Comparison of ENCODE assay signal across 2 cellular contexts in genomic region chr13:78100481-78100880, GRCh38.
TF ChIP-seq lines count a peak whose summit lies in the region.

No MANE protein-coding gene starts in this region.

TF ChIP-seq in IMR-90, 13 proteins besides CTCF, POLR2A, EP300 and RAD21:
- TF ChIP-seq ELK1 (IDR thresholded peaks at IDR 0.05; ENCODE audit: borderline replicate concordance, low read depth, low read length) = no peak
- TF ChIP-seq NFE2L2 (IDR thresholded peaks at IDR 0.05; ENCODE audit: low read depth, low read length) = no peak
- TF ChIP-seq RFX5 (IDR thresholded peaks at IDR 0.05; ENCODE audit: low read depth, low read length) = no peak
- TF ChIP-seq MXI1 (IDR thresholded peaks at IDR 0.05; ENCODE audit: borderline replicate concordance, low read depth, low read length) = no peak

TF ChIP-seq in H1, 55 proteins besides CTCF, POLR2A, EP300 and RAD21 (continued from another document):
- TF ChIP-seq SIX5 (IDR thresholded peaks at IDR 0.05; ENCODE audit: low read depth, low read length) = no peak
- TF ChIP-seq KDM1A (IDR thresholded peaks at IDR 0.05; ENCODE audit: borderline replicate concordance, low read length) = no peak
- no peak for TF ChIP-seq EGR1 (IDR thresholded peaks at IDR 0.05; ENCODE audit: borderline replicate concordance, low read depth, low read length)
- TF ChIP-seq CHD1 (IDR thresholded peaks at IDR 0.05; ENCODE audit: low read depth, low read length) = no peak
- no peak for TF ChIP-seq TAF7 (optimal IDR thresholded peaks at IDR 0.05; ENCODE audit: borderline replicate concordance, low read depth, low read length)
- TF ChIP-seq SIRT6 (IDR thresholded peaks at IDR 0.05; ENCODE audit: low read length) = no peak
- TF ChIP-seq CTBP2 (IDR thresholded peaks at IDR 0.05; ENCODE audit: borderline replicate concordance, insufficient read depth, insufficient read length, low read length) = no peak
- TF ChIP-seq SUZ12 (IDR thresholded peaks at IDR 0.05; ENCODE audit: low read length) = no peak
